In the genomic region with DNA sequence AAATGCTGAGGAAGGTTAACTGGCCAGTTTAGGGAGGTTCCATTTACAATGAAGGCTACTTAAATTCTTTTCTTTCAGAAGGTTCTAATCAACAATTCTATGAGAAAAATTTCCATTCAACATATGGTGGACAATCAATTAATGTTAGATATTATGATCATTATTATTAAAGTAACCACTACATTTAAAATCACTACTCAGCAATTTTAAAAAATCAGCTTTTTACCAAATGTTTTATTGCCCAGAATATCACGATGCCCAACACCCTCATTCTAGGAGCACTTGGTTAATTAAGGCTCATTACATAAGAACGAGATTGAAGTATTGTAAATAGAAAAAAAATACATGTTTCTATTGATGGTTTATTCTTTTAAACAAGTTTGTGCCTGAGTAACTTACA, we compare ENCODE assay signal across 16 cellular contexts.
DNase-seq lines count a peak whose midpoint lies in the region; ATAC-seq, FAIRE-seq and TF ChIP-seq lines count a peak whose summit lies in the region.
"Had no signal": no experiment of that assay in that cellular context is flagged by ENCODE, and none has a peak within 500 bp of the region (broad histone marks: within the 10 kb centered on the region; RNA-seq: fewer than 3 reads in every experiment).

No MANE protein-coding gene starts in this region.

- no peak overlapping the region for H2BK120ac ChIP-seq in H1 (replicated peaks; ENCODE audit: low read depth, low read length)

- H3K4me2 ChIP-seq in GM23338 (no peak overlapping the region), H1 (ENCODE audit: insufficient read depth in 1 of 2, low read depth in 2 of 2, low read length in 2 of 2) (0 out of 4 replicates have a peak overlapping the region, but pooled peaks of 1 of the 2 experiments have one; percentile 28), SK-N-SH (no peak overlapping the region)
- H3K4me2 ChIP-seq: BLaER1 had no signal

- peak overlapping the region; percentile 78 for H3K27ac Mint-ChIP-seq in GM23338
- H3K27ac Mint-ChIP-seq: CD14-positive monocyte; CD4-positive, alpha-beta memory T cell; HFFc6 had no signal

- TF ChIP-seq CTCF in GM23338 (conservative IDR thresholded peaks at IDR 0.05; ENCODE audit: low read depth in 2 of 2) (no peak), H1 (IDR thresholded peaks at IDR 0.05; ENCODE audit: control extremely low read depth in 1 of 3, insufficient read depth in 1 of 3, low read depth in 1 of 3, low read length in 3 of 3) (no peak), SK-N-SH (IDR thresholded peaks at IDR 0.05) (no peak)

- no peaks in the 10 kb centered on the region for H3K27me3 ChIP-seq in GM23338 (ENCODE audit: insufficient read depth)
- no peaks in the 10 kb centered on the region for H3K27me3 ChIP-seq in HUES64 (ENCODE audit: insufficient read depth, low read length)
- H3K27me3 ChIP-seq in H1 (replicated peaks in 1 of 4; ENCODE audit: control insufficient read depth in 3 of 4, extremely low read depth in 1 of 4, insufficient read depth in 3 of 4, low read length in 3 of 4) = no peaks in the 10 kb centered on the region
- no peaks in the 10 kb centered on the region for H3K27me3 ChIP-seq in SK-N-SH (ENCODE audit: insufficient read depth)
- H3K27me3 ChIP-seq: BLaER1 had no signal

- H3K4me1 Mint-ChIP-seq in GM23338 = peaks cover 36% of the 10 kb centered on the region
- H3K4me1 Mint-ChIP-seq: CD14-positive monocyte; CD4-positive, alpha-beta memory T cell; IgD-negative memory B cell had no signal

- H3K9ac ChIP-seq in HUES64 (ENCODE audit: low read depth, low read length) = no peak overlapping the region
- no peak overlapping the region for H3K9ac ChIP-seq in H1 (replicated peaks in 1 of 4; ENCODE audit: extremely low read depth in 1 of 4, low read depth in 3 of 4, low read length in 3 of 4)
- no peak overlapping the region for H3K9ac ChIP-seq in SK-N-SH
- H3K9ac ChIP-seq: BLaER1 had no signal

- H3F3A ChIP-seq in GM23338 (replicated peaks; ENCODE audit: low read depth) = no peaks in the 10 kb centered on the region
- H3F3A ChIP-seq in SK-N-SH (replicated peaks; ENCODE audit: insufficient read depth) = no peaks in the 10 kb centered on the region

- no peaks in the 10 kb centered on the region for H3K9me3 Mint-ChIP-seq in GM23338
- H3K9me3 Mint-ChIP-seq: IgD-negative memory B cell had no signal

- H4K20me1 ChIP-seq in GM23338 (replicated peaks; ENCODE audit: insufficient read depth) (no peaks in the 10 kb centered on the region), H1 (replicated peaks in 1 of 2; ENCODE audit: control insufficient read depth in 1 of 2, insufficient read depth in 2 of 2, low read length in 2 of 2) (no peaks in the 10 kb centered on the region), SK-N-SH (ENCODE audit: insufficient read depth) (no peaks in the 10 kb centered on the region)
- H4K20me1 ChIP-seq: BLaER1 had no signal

- H2BK20ac ChIP-seq in H1 (ENCODE audit: low read length) = no peak overlapping the region

- no peaks in the 10 kb centered on the region for H3K36me3 Mint-ChIP-seq in GM23338 (ENCODE audit: low read depth)
- H3K36me3 Mint-ChIP-seq: CD14-positive monocyte; CD4-positive, alpha-beta memory T cell; IgD-negative memory B cell had no signal

- H3K27me3 Mint-ChIP-seq in GM23338 (ENCODE audit: insufficient read depth, low read depth, poor library complexity) = no peaks in the 10 kb centered on the region
- H3K27me3 Mint-ChIP-seq: CD4-positive, alpha-beta memory T cell; IgD-negative memory B cell had no signal

- WGBS in HUES64 = 100% methylated on average over 1 of the region's 2 CpGs
- 91% methylated on average over 2 of the region's 2 CpGs; no CpG with 5 or more reads in 1 of the 2 experiments for WGBS in H1 (ENCODE audit: extremely low coverage in 1 of 2, insufficient coverage in 1 of 2, insufficient read length in 1 of 2, insufficient replicate concordance in 2 of 2, low coverage in 1 of 2, low lambda C conversion rate in 2 of 2, missing lambda C conversion rate in 1 of 2), 2 experiments
- 25% methylated on average over 2 of the region's 2 CpGs for WGBS in SK-N-SH (ENCODE audit: low lambda C conversion rate)

- ATAC-seq in GM23338 = no peak
- no peak for ATAC-seq in GM21528 (IDR thresholded peaks at IDR 0.05; ENCODE audit: low FRiP score, unreplicated experiment)
- no peak for ATAC-seq in HG02678 (IDR thresholded peaks at IDR 0.05; ENCODE audit: unreplicated experiment)
- ATAC-seq: HCT116 had no signal

- POLR2A ChIA-PET in H1 (lab: Charles Lee; ENCODE audit: partially characterized antibody) (no interaction called here), SK-N-SH (lab: Yijun Ruan, JAX) (no interaction called here)

- TF ChIP-seq POLR2A in H1 (IDR thresholded peaks at IDR 0.05; ENCODE audit: control extremely low read depth in 1 of 2, low read depth in 2 of 2, low read length in 2 of 2) = no peak

- H2AFZ ChIP-seq in GM23338 = no peak overlapping the region
- H2AFZ ChIP-seq in H1 (ENCODE audit: low read length) = no peak overlapping the region
- H2AFZ ChIP-seq in SK-N-SH (ENCODE audit: low read depth) = no peak overlapping the region

- FAIRE-seq in H1 (lab: Jason Lieb, UNC) = no peak

- no peaks in the 10 kb centered on the region for H3K79me2 ChIP-seq in GM23338 (replicated peaks; ENCODE audit: insufficient read depth)
- H3K79me2 ChIP-seq in H1 (ENCODE audit: control insufficient read depth in 1 of 2, insufficient read depth in 2 of 2, low read length in 2 of 2) = no peaks in the 10 kb centered on the region
- H3K79me2 ChIP-seq in SK-N-SH (ENCODE audit: insufficient read depth) = no peaks in the 10 kb centered on the region

- H3K4me3 Mint-ChIP-seq in GM23338 = no peak overlapping the region
- H3K4me3 Mint-ChIP-seq: CD14-positive monocyte; CD4-positive, alpha-beta memory T cell; HFFc6; IgD-negative memory B cell had no signal

- H3K27ac ChIP-seq in GM23338 (ENCODE audit: low read depth) (peak overlapping the region; percentile 64), HUES64 (ENCODE audit: low read depth, low read length) (peak overlapping the region; percentile 79; the same call in 1 of the 2 replicates), H1 (ENCODE audit: low read depth, low read length) (no peak overlapping the region), SK-N-SH (ENCODE audit: low read depth in 2 of 2, low read length in 1 of 2) (no peak overlapping the region)
- H3K27ac ChIP-seq: BLaER1 had no signal

- no peak overlapping the region for H3K4ac ChIP-seq in H1 (replicated peaks; ENCODE audit: insufficient read length, low read depth, low read length)

- H2BK12ac ChIP-seq in H1 (ENCODE audit: low read depth, low read length) = 0 out of 2 replicates have a peak overlapping the region, but pooled peaks have one; percentile 44

- no peaks in the 10 kb centered on the region for H3K79me1 ChIP-seq in H1 (ENCODE audit: low read depth, low read length)

- H3K9me3 ChIP-seq in HUES64 (ENCODE audit: insufficient read depth, low read depth, low read length) (no peaks in the 10 kb centered on the region), H1 (ENCODE audit: insufficient read depth in 2 of 2, low read depth in 1 of 2, low read length in 1 of 2) (no peaks in the 10 kb centered on the region), SK-N-SH (no peaks in the 10 kb centered on the region)
- H3K9me3 ChIP-seq: BLaER1 had no signal

- H3K4me3 ChIP-seq in GM23338 (no peak overlapping the region), HUES64 (ENCODE audit: low read length) (no peak overlapping the region), H1 (ENCODE audit: extremely low read depth in 1 of 4, insufficient read depth in 2 of 4, low read depth in 3 of 4, low read length in 4 of 4) (no peak overlapping the region), SK-N-SH (ENCODE audit: low read depth in 2 of 2, low read length in 1 of 2) (no peak overlapping the region)
- H3K4me3 ChIP-seq: BLaER1 had no signal

- TF ChIP-seq EP300 in H1 (IDR thresholded peaks at IDR 0.05; ENCODE audit: borderline replicate concordance in 1 of 2, low read depth in 2 of 2, low read length in 2 of 2) (no peak), SK-N-SH (IDR thresholded peaks at IDR 0.05; ENCODE audit: borderline replicate concordance in 1 of 2, low read depth in 1 of 2, low read length in 1 of 2) (no peak)

- H3K9me2 ChIP-seq in GM23338 (ENCODE audit: insufficient read depth) = no peaks in the 10 kb centered on the region
- no peaks in the 10 kb centered on the region for H3K9me2 ChIP-seq in SK-N-SH

- CTCF ChIA-PET in H1 (lab: Charles Lee; ENCODE audit: partially characterized antibody) (interaction anchor here (0.9 kb wide), 1 partner anchor 110 kb away, joined by 3 read pairs; no protein-coding TSS in a partner anchor), SK-N-SH (lab: Yijun Ruan, JAX) (no interaction called here)

- DNase-seq in GM23338 (ENCODE audit: low spot score) = no peak
- DNase-seq in H1 (ENCODE audit: low read depth in 1 of 2, low spot score in 2 of 2) = no peak
- no peak for DNase-seq in SK-N-SH
- DNase-seq: CD4-positive, alpha-beta memory T cell; DMS79 treated with DMSO at 0.1 percent for 48 hours; GF-D8; HFFc6; Kasumi-1; KG1 had no signal

- no peak overlapping the region for H4K5ac ChIP-seq in H1 (ENCODE audit: insufficient read length, low read depth, low read length)

- H3K4me1 ChIP-seq in GM23338 (ENCODE audit: insufficient read depth) = peaks cover 32% of the 10 kb centered on the region
- peaks cover 20% of the 10 kb centered on the region for H3K4me1 ChIP-seq in HUES64 (ENCODE audit: insufficient read depth, low read length)
- H3K4me1 ChIP-seq in H1 (replicated peaks in 1 of 4; ENCODE audit: control insufficient read depth in 3 of 4, insufficient read depth in 4 of 4, low read length in 3 of 4) = peaks cover 0 to 13% (median 3%) of the 10 kb centered on the region in 4 experiments; a peak in 6 of 7 replicates
- H3K4me1 ChIP-seq in SK-N-SH (ENCODE audit: control insufficient read depth in 1 of 2, insufficient read depth in 2 of 2, low read depth in 1 of 2, low read length in 1 of 2) = no peaks in the 10 kb centered on the region
- H3K4me1 ChIP-seq: BLaER1 had no signal

- no peak overlapping the region for H3K14ac ChIP-seq in H1 (ENCODE audit: insufficient read length)

- H4K8ac ChIP-seq in H1 (ENCODE audit: extremely low read depth, insufficient read depth, low read length) = no peak overlapping the region

- no peak overlapping the region for H2BK5ac ChIP-seq in H1 (ENCODE audit: low read depth, low read length)

- 0 out of 2 replicates have a peak overlapping the region, but pooled peaks have one; percentile 38 for H3K18ac ChIP-seq in H1 (ENCODE audit: extremely low read depth, low read length)

- no peak overlapping the region for H3K56ac ChIP-seq in H1 (replicated peaks; ENCODE audit: insufficient read length, low read depth, low read length)

- no peak for TF ChIP-seq RAD21 in H1 (IDR thresholded peaks at IDR 0.05 in 1 of 2, conservative IDR thresholded peaks at IDR 0.05 in 1 of 2; ENCODE audit: low read depth in 2 of 2, low read length in 2 of 2)
- no peak for TF ChIP-seq RAD21 in SK-N-SH (IDR thresholded peaks at IDR 0.05; ENCODE audit: low read length)

- H3K23ac ChIP-seq in H1 (ENCODE audit: insufficient read length) = no peak overlapping the region

- H2BK15ac ChIP-seq in H1 (ENCODE audit: low read length) = no peak overlapping the region

- no peaks in the 10 kb centered on the region for H3K23me2 ChIP-seq in H1 (ENCODE audit: low read depth, low read length)

- no peak overlapping the region for H2AK5ac ChIP-seq in H1 (ENCODE audit: low read depth, low read length)

- no peak overlapping the region for H4K91ac ChIP-seq in H1 (replicated peaks; ENCODE audit: insufficient read length, low read length)

- H3K36me3 ChIP-seq in GM23338 (ENCODE audit: insufficient read depth) = no peaks in the 10 kb centered on the region
- H3K36me3 ChIP-seq in HUES64 (ENCODE audit: insufficient read depth, low read length) = no peaks in the 10 kb centered on the region
- no peaks in the 10 kb centered on the region for H3K36me3 ChIP-seq in H1 (ENCODE audit: control insufficient read depth in 2 of 4, insufficient read depth in 4 of 4, low read length in 3 of 4)
- H3K36me3 ChIP-seq in SK-N-SH (replicated peaks in 1 of 2; ENCODE audit: control insufficient read depth in 1 of 2, insufficient read depth in 2 of 2, low read length in 1 of 2) = no peaks in the 10 kb centered on the region
- H3K36me3 ChIP-seq: BLaER1 had no signal

Comparison
In these comparisons a context has a peak if more than half of its experiments do, and no peak if none do; other contexts are left out.
1. H3K27ac ChIP-seq: peak in GM23338 (single experiment) and HUES64 (single experiment); none in H1 (single experiment) and SK-N-SH (0 of 2).